Comparison of ENCODE assay signal across 7 cellular contexts in the genomic region with DNA sequence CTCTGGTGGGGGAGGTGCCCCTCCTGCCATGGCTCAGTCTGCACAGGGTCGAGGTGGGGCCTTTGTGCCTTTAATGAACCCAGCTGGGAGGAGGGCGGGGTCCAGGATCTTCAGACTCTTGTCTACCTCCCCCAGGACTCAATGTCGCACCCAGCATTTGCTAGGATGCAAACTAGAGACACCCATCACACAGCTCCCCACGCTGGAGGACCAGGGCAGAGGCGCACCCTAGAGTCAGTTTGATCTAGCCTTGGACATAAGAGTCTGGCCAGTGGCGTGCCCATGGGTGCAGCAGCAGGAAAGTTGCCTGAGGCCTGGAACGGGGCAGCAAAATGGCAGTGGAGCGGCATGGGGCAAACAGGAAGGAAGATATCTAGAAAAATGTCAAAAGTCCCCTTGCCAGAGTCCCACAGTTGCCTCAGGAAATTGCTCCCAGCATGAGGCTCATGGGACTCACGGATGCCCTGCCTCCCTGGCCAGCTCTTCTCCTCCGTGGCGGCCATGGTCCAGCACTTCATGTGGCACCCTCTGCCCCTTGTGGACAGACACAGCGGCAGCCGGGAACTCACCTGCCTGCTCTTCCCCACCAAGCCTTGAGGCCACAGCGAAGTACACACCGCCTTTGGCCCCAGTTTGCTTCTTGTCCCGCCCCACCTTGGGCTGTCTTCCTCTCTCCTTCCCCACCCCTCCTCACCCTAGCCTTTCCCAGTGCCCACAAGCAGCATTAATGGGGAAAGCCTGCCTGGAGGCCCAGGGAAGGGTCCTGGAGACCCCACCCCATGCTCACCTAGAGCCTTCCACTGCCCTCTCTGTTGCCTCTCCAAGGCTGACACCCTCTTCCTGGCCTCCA. TPM values are rescaled to one million over a fixed set of nuclear protein-coding genes. Genes with fewer than 3 reads are reported as not detected.
A peak's percentile ranks its signal among the peaks of the same experiment; 100 is the strongest.
DNase-seq lines count a peak whose midpoint lies in the region; ATAC-seq and TF ChIP-seq lines count a peak whose summit lies in the region.

No MANE protein-coding gene starts in this region.

- H3K27me3 Mint-ChIP-seq in GM23338 (ENCODE audit: insufficient read depth, low read depth, poor library complexity), result peaks cover 27% of the 10 kb centered on the region

- peak overlapping the region; percentile 94 for H3K9ac ChIP-seq in skeletal muscle satellite cell (ENCODE audit: low read depth, low read length)

- H3K9me2 ChIP-seq in GM23338 (ENCODE audit: insufficient read depth), result no peaks in the 10 kb centered on the region

- 0 out of 2 replicates have a peak overlapping the region, but pooled peaks have one; percentile 19 for H3K27ac ChIP-seq in GM23338 (ENCODE audit: low read depth)
- H3K27ac ChIP-seq in Peyer's patch, result peak overlapping the region; percentile 86 to 96 (median 94)
- peak overlapping the region; percentile 91 to 96 (median 96) for H3K27ac ChIP-seq in gastroesophageal sphincter

- TF ChIP-seq POLR2A in Peyer's patch (IDR thresholded peaks at IDR 0.05) (no peak), gastroesophageal sphincter (IDR thresholded peaks at IDR 0.05) (no peak)

- H4K20me1 ChIP-seq in GM23338 (replicated peaks; ENCODE audit: insufficient read depth), result no peaks in the 10 kb centered on the region

- H3K27me3 ChIP-seq in GM23338 (ENCODE audit: insufficient read depth), result no peaks in the 10 kb centered on the region
- no peaks in the 10 kb centered on the region for H3K27me3 ChIP-seq in Peyer's patch
- H3K27me3 ChIP-seq in gastroesophageal sphincter, result no peaks in the 10 kb centered on the region
- no peaks in the 10 kb centered on the region for H3K27me3 ChIP-seq in skeletal muscle satellite cell (ENCODE audit: control insufficient read depth, insufficient read depth, low read length)

- no peaks in the 10 kb centered on the region; the same call in 2 of the 3 replicates for H3K9me3 Mint-ChIP-seq in GM23338

- H3K27ac Mint-ChIP-seq in GM23338, result no peak overlapping the region

- H3K36me3 ChIP-seq in GM23338 (ENCODE audit: insufficient read depth), result no peaks in the 10 kb centered on the region
- no peaks in the 10 kb centered on the region for H3K36me3 ChIP-seq in Peyer's patch
- no peaks in the 10 kb centered on the region for H3K36me3 ChIP-seq in gastroesophageal sphincter
- H3K36me3 ChIP-seq in skeletal muscle satellite cell (ENCODE audit: insufficient read depth, low read length), result no peaks in the 10 kb centered on the region

- DNase-seq in GM23338 (ENCODE audit: low spot score) (peak; percentile 70), Peyer's patch (no peak), OCI-M2 (lab: John Stamatoyannopoulos, UW; ENCODE audit: unreplicated experiment) (no peak), activated gamma-delta T cell treated with Interleukin-2 at 50 U/mL for 16 hours (no peak), SKM-1 treated with dmso at 0.1 percent for 144 hours (lab: John Stamatoyannopoulos, UW; ENCODE audit: unreplicated experiment) (no peak)

- H3K4me1 Mint-ChIP-seq in GM23338, result peaks cover 43% of the 10 kb centered on the region

- H2AFZ ChIP-seq in GM23338, result peak overlapping the region; percentile 74; the same call in 1 of the 2 replicates

- H3K36me3 Mint-ChIP-seq in GM23338 (ENCODE audit: low read depth), result no peaks in the 10 kb centered on the region

- H3K79me2 ChIP-seq in GM23338 (replicated peaks; ENCODE audit: insufficient read depth), result no peaks in the 10 kb centered on the region

- H3K4me1 ChIP-seq in GM23338 (ENCODE audit: insufficient read depth) (peaks cover 50% of the 10 kb centered on the region), Peyer's patch (peaks cover 10 to 41% (median 18%) of the 10 kb centered on the region in 4 donors), gastroesophageal sphincter (peaks cover 4 to 68% (median 29%) of the 10 kb centered on the region in 3 donors), skeletal muscle satellite cell (ENCODE audit: control insufficient read depth, insufficient read depth, low read length) (peaks cover 73% of the 10 kb centered on the region)

- WGBS in gastroesophageal sphincter (ENCODE audit: low coverage in 1 of 2), 2 donors, result 91% methylated on average over 9 of the region's 16 CpGs; no CpG with 5 or more reads in 1 of the 2 donors

- peak overlapping the region; percentile 29; the same call in 1 of the 3 replicates for H3K4me3 Mint-ChIP-seq in GM23338

- TF ChIP-seq CTCF in GM23338 (conservative IDR thresholded peaks at IDR 0.05; ENCODE audit: low read depth in 2 of 2), result peak; percentile 27 to 31; a peak in 1 of 4 replicates
- TF ChIP-seq CTCF in Peyer's patch (IDR thresholded peaks at IDR 0.05), result no peak
- TF ChIP-seq CTCF in gastroesophageal sphincter (IDR thresholded peaks at IDR 0.05), result no peak

- H3K9me3 ChIP-seq in Peyer's patch (no peaks in the 10 kb centered on the region), gastroesophageal sphincter (no peaks in the 10 kb centered on the region), skeletal muscle satellite cell (replicated peaks; ENCODE audit: low read length) (no peaks in the 10 kb centered on the region)

- TF ChIP-seq EP300 in gastroesophageal sphincter (IDR thresholded peaks at IDR 0.05), result no peak

- H3K4me3 ChIP-seq in GM23338, result peak overlapping the region; percentile 53; the same call in 1 of the 2 replicates
- no peak overlapping the region for H3K4me3 ChIP-seq in Peyer's patch
- H3K4me3 ChIP-seq in gastroesophageal sphincter, result no peak overlapping the region
- no peak overlapping the region for H3K4me3 ChIP-seq in skeletal muscle satellite cell (ENCODE audit: low read length)

- ATAC-seq in GM23338, result peak; percentile 19
- no peak for ATAC-seq in gastroesophageal sphincter

- peaks cover 16% of the 10 kb centered on the region for H3F3A ChIP-seq in GM23338 (replicated peaks; ENCODE audit: low read depth)

- H3K4me2 ChIP-seq in GM23338 (peak overlapping the region; percentile 86; the same call in 1 of the 2 replicates), skeletal muscle satellite cell (ENCODE audit: low read length) (peak overlapping the region; percentile 72)

TF ChIP-seq in GM23338, 12 proteins besides CTCF, POLR2A, EP300 and RAD21 (continues in another document):
- TF ChIP-seq JUNB (IDR thresholded peaks at IDR 0.05; ENCODE audit: unreplicated experiment) (no peak), CREB1 (CRISPR knock-in tag; IDR thresholded peaks at IDR 0.05; ENCODE audit: low read depth) (no peak), EZH2phosphoT487 (IDR thresholded peaks at IDR 0.05; ENCODE audit: unreplicated experiment) (no peak)
- TF ChIP-seq, protein P1, sequence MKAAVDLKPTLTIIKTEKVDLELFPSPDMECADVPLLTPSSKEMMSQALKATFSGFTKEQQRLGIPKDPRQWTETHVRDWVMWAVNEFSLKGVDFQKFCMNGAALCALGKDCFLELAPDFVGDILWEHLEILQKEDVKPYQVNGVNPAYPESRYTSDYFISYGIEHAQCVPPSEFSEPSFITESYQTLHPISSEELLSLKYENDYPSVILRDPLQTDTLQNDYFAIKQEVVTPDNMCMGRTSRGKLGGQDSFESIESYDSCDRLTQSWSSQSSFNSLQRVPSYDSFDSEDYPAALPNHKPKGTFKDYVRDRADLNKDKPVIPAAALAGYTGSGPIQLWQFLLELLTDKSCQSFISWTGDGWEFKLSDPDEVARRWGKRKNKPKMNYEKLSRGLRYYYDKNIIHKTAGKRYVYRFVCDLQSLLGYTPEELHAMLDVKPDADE (IDR thresholded peaks at IDR 0.05), result no peak

RNA-seq across cellular contexts. Expression of a gene that starts 17.7 kb away (rescaled TPM):
- not detected in 2 replicates for total RNA-seq in GM23338 (2014; rRNA removed; shearing (Covaris generic))
- polyA plus RNA-seq in GM23338 (2016; fragmentation: Nextera tagmentation; extraction: Ambion mirVana), result 0.26 and 0.37 TPM in 2 replicates
- 10 to 100 TPM; 12.4 to 38.0 (median 15.2) TPM for total RNA-seq in Peyer's patch
- total RNA-seq in gastroesophageal sphincter, result not detected
- total RNA-seq in skeletal muscle satellite cell (2012; rRNA removed), result not detected in 2 replicates

RNA-seq across cellular contexts. Expression of a gene that starts 26.0 kb away (rescaled TPM):
- 75.2 and 88.7 TPM in 2 replicates for total RNA-seq in GM23338 (2014; rRNA removed; shearing (Covaris generic))
- polyA plus RNA-seq in GM23338 (2016; fragmentation: Nextera tagmentation; extraction: Ambion mirVana), result 104 and 115 TPM in 2 replicates
- total RNA-seq in Peyer's patch (10 to 100 TPM; 22.4 to 61.9 (median 33.2) TPM), gastroesophageal sphincter (10 to 100 TPM; 42.2 to 69.2 (median 60.2) TPM)
- total RNA-seq in skeletal muscle satellite cell (2012; rRNA removed), result 40.6 and 57.7 TPM in 2 replicates

Comparison
In these comparisons a context has a peak if more than half of its experiments do, and no peak if none do; other contexts are left out.
1. H3K27ac ChIP-seq: peak in every context shown above with its lines; median percentile 96 in gastroesophageal sphincter; 94 in Peyer's patch; 19 in GM23338.
2. CTCF ChIP-seq: peak in GM23338 (2 of 2); none in Peyer's patch (0 of 6) and gastroesophageal sphincter (0 of 4).
3. RNA of a gene that starts 17.7 kb away (total RNA-seq): 12.4 to 38.0 TPM in Peyer's patch; not detected in GM23338 and not detected in gastroesophageal sphincter; every median in the first group is over 10 times any median in the second.